ENCODE assay signal across 1 cellular context in genomic region chr12:89664441-89664840, GRCh38.
TF ChIP-seq lines count a peak whose summit lies in the region.

No MANE protein-coding gene starts in this region.

TF ChIP-seq in IMR-90, 13 proteins besides CTCF, POLR2A, EP300 and RAD21 (continued from another document):
- TF ChIP-seq ELK1 (IDR thresholded peaks at IDR 0.05; ENCODE audit: borderline replicate concordance, low read depth, low read length) (no peak), SMC3 (IDR thresholded peaks at IDR 0.05; ENCODE audit: low read depth, low read length) (no peak), NFE2L2 (IDR thresholded peaks at IDR 0.05; ENCODE audit: low read depth, low read length) (no peak), MAZ (IDR thresholded peaks at IDR 0.05; ENCODE audit: borderline replicate concordance, low read depth, low read length) (no peak), CEBPB (IDR thresholded peaks at IDR 0.05; ENCODE audit: low read depth, low read length) (no peak)
TF ChIP-seq in IMR-90: peak in this region for 0.
